In the genomic region with DNA sequence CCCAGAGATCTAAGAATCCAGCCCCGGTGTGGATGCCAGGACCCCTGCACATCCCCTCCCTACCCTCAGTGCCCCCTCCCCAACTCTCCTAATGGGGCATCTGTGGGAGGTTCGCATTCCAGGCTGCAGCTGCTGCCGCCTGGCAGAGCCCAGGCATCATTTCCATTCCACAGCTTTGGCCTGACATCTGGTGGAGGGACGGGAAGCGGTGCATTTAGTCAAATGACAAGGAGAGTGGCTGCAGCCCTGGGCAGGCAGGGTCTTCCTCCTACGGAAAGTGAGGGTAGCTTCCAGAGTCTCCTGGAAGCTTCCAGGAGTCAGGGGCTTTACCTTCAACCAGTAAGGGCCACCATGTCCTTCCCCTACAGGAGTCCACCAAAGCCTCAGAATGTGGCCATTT, we compare ENCODE assay signal across 10 cellular contexts. TPM values are rescaled to one million over a fixed set of nuclear protein-coding genes. Genes with fewer than 3 reads are reported as not detected.
A peak's percentile ranks its signal among the peaks of the same experiment; 100 is the strongest.
DNase-seq lines count a peak whose midpoint lies in the region; ATAC-seq, FAIRE-seq and TF ChIP-seq lines count a peak whose summit lies in the region.
"Had no signal": no experiment of that assay in that cellular context is flagged by ENCODE, and none has a peak within 500 bp of the region (broad histone marks: within the 10 kb centered on the region; RNA-seq: fewer than 3 reads in every experiment).

No MANE protein-coding gene starts in this region.

- intact Hi-C loops in sigmoid colon (cut with DNase I): loop anchor here (5.0 kb wide), 2 partner anchors 222 to 463 kb away; a partner anchor contains a TSS
- intact Hi-C loops in pancreas (cut with DNase I): loop anchor here in 2 of 3 donors (5.0 to 10.0 kb wide), 2 partner anchors 158 to 240 kb away; no protein-coding TSS in a partner anchor
- intact Hi-C loops in gastrocnemius medialis (cut with DNase I; ENCODE audit: low total_unique reads): no loop called here

- H3K27ac ChIP-seq in WERI-Rb-1 (no peak overlapping the region), iPS DF 6.9 (ENCODE audit: low read length) (no peak overlapping the region), sigmoid colon (no peak overlapping the region), pancreas (no peak overlapping the region), gastrocnemius medialis (no peak overlapping the region)

- DNase-seq in AG08396 (ENCODE audit: low spot score) (peak; percentile 53), H7 (peak; percentile 75), WERI-Rb-1 (peak; percentile 22), iPS DF 6.9 (ENCODE audit: low read depth, low spot score) (peak; percentile 39), sigmoid colon (no peak), pancreas (no peak), gastrocnemius medialis (no peak)
- DNase-seq: stimulated activated CD4-positive, alpha-beta T cell treated with anti-CD3 and anti-CD28 coated beads, Interleukin-1b, Interleukin-23, amount 100 ng/mL, for 48 hours had no signal

- no peak overlapping the region for H3K4me3 ChIP-seq in H7 (ENCODE audit: insufficient read depth, low read depth, low read length)
- H3K4me3 ChIP-seq in WERI-Rb-1 (ENCODE audit: low read depth, low read length): no peak overlapping the region
- no peak overlapping the region for H3K4me3 ChIP-seq in iPS DF 6.9 (ENCODE audit: low read length)
- H3K4me3 ChIP-seq in sigmoid colon: no peak overlapping the region
- no peak overlapping the region for H3K4me3 ChIP-seq in pancreas
- H3K4me3 ChIP-seq in gastrocnemius medialis: no peak overlapping the region

- H3K27me3 ChIP-seq in H7 (ENCODE audit: control insufficient read depth, insufficient read depth, low read length) (no peaks in the 10 kb centered on the region; the same call in 1 of the 2 replicates), WERI-Rb-1 (ENCODE audit: insufficient read depth, low read depth, severe bottlenecking) (no peaks in the 10 kb centered on the region), iPS DF 6.9 (ENCODE audit: control insufficient read depth, insufficient read depth, low read length) (no peaks in the 10 kb centered on the region), sigmoid colon (no peaks in the 10 kb centered on the region), pancreas (no peaks in the 10 kb centered on the region), gastrocnemius medialis (no peaks in the 10 kb centered on the region)

- no peak for TF ChIP-seq EP300 in sigmoid colon (IDR thresholded peaks at IDR 0.05)

- TF ChIP-seq POLR2A in sigmoid colon (IDR thresholded peaks at IDR 0.05) (no peak), gastrocnemius medialis (IDR thresholded peaks at IDR 0.05) (no peak)

- no peak for FAIRE-seq in pancreas (lab: Jason Lieb, UNC)
- FAIRE-seq: RCC 7860 had no signal

- in situ Hi-C loops in gastrocnemius medialis (cut with MboI; ENCODE audit: low sequenced_read_pairs in 4 of 4): loop anchor here (5.0 to 25.0 kb wide), 4 partner anchors 158 to 248 kb away; no protein-coding TSS in a partner anchor

- no peak for ATAC-seq in esophagus mucosa
- ATAC-seq in pancreas: no peak
- no peak for ATAC-seq in gastrocnemius medialis

- H3K4me1 ChIP-seq in iPS DF 6.9 (ENCODE audit: control insufficient read depth, insufficient read depth, low read length) (peaks cover 2% of the 10 kb centered on the region; the same call in 1 of the 2 replicates), sigmoid colon (peaks cover 0 to 27% (median 26%) of the 10 kb centered on the region in 4 donors), pancreas (no peaks in the 10 kb centered on the region), gastrocnemius medialis (peaks cover 0 to 11% of the 10 kb centered on the region in 2 donors)

- WGBS in iPS DF 6.9 (ENCODE audit: insufficient coverage, insufficient read length): no CpG with 5 or more reads among the region's 6 CpGs
- WGBS in sigmoid colon, 2 donors: 56 to 68% methylated on average over 6 of the region's 6 CpGs
- 63 to 67% methylated on average over 6 of the region's 6 CpGs for WGBS in pancreas, 2 donors

- peaks cover 3% of the 10 kb centered on the region for H3K9me3 ChIP-seq in WERI-Rb-1 (ENCODE audit: severe bottlenecking)
- H3K9me3 ChIP-seq in iPS DF 6.9 (ENCODE audit: control insufficient read depth, insufficient read depth, low read length): no peaks in the 10 kb centered on the region
- H3K9me3 ChIP-seq in sigmoid colon: no peaks in the 10 kb centered on the region
- no peaks in the 10 kb centered on the region for H3K9me3 ChIP-seq in pancreas
- peaks cover 0 to 7% (median 0%) of the 10 kb centered on the region in 3 donors for H3K9me3 ChIP-seq in gastrocnemius medialis

- no peaks in the 10 kb centered on the region for H3K36me3 ChIP-seq in H7 (replicated peaks; ENCODE audit: control insufficient read depth, insufficient read depth, low read length)
- no peaks in the 10 kb centered on the region for H3K36me3 ChIP-seq in WERI-Rb-1
- no peaks in the 10 kb centered on the region for H3K36me3 ChIP-seq in iPS DF 6.9 (ENCODE audit: control insufficient read depth, insufficient read depth, low read length)
- H3K36me3 ChIP-seq in sigmoid colon: no peaks in the 10 kb centered on the region
- peaks cover 0 to 4% (median 0%) of the 10 kb centered on the region in 3 donors for H3K36me3 ChIP-seq in pancreas
- no peaks in the 10 kb centered on the region for H3K36me3 ChIP-seq in gastrocnemius medialis

- TF ChIP-seq CTCF in WERI-Rb-1 (IDR thresholded peaks at IDR 0.05; ENCODE audit: low read depth, low read length) (peak; percentile 28; the same call in 1 of the 2 replicates), sigmoid colon (IDR thresholded peaks at IDR 0.05) (no peak), pancreas (IDR thresholded peaks at IDR 0.05) (no peak), gastrocnemius medialis (IDR thresholded peaks at IDR 0.05 in 4 of 5, conservative IDR thresholded peaks at IDR 0.05 in 1 of 5) (no peak)

RNA-seq across cellular contexts. Expression of a gene that starts 30.8 kb away (rescaled TPM):
- total RNA-seq in H7 (2014; rRNA removed; shearing (Covaris generic)): not detected in 2 replicates
- not detected for total RNA-seq in esophagus mucosa
- under 1 TPM in 1 of 4 donors, not detected in 3; 0.49 TPM for total RNA-seq in sigmoid colon
- under 1 TPM in 1 of 3 donors, not detected in 2; under 0.01 TPM for polyA plus RNA-seq in sigmoid colon
- under 1 TPM in 4 of 6 donors, not detected in 2; 0.04 to 0.63 (median 0.32) TPM for total RNA-seq in pancreas
- under 1 TPM; 0.11 to 0.80 TPM for polyA plus RNA-seq in pancreas
- total RNA-seq in gastrocnemius medialis: not detected

Comparison
In these comparisons a context has a peak if more than half of its experiments do, and no peak if none do; other contexts are left out.
1. DNase-seq: peak in AG08396 (single experiment), H7 (single experiment), WERI-Rb-1 (single experiment) and iPS DF 6.9 (single experiment); none in sigmoid colon (single experiment), pancreas (0 of 6) and gastrocnemius medialis (0 of 2).